1 cellular context compared by ENCODE assay signal in the genomic region with DNA sequence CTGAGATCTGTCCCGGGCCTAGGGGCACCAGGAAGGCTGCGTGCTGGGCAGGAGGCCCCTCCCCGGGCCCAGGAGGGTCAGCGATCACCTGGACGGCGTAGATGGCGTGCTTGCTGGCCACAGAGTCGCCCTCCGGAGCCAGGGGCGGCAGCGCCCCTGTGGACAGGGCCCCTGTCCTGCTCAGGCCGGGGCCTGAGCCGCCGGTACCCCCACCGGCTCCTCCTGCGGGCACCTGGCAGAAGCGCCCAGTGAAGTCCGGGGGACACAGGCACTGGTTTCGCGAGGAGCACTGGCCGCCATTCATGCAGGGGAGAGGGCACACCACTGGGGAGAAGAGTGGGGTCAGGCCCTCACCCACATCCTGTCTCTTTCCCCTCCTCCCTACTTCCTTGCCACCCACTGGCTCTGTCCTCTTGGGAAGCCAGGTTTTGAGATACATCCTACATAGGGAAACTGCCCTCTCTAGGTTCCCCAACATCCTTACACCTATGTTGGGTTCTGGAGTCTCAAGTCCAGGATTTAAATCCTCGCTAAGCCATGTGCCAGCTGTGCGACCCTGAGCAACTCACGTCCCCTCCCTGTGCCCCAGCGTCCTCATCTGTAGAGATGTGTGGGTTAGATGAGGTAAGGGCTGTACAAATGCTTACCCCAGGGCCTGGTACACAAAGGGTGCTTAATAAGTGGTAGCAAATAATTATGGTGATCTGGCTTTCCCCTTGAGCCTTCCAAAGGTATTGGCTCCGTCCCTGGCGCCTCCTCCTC.
TF ChIP-seq lines count a peak whose summit lies in the region.

No MANE protein-coding gene starts in this region.

TF ChIP-seq in GM23338, 12 proteins besides CTCF, POLR2A, EP300 and RAD21:
- TF ChIP-seq, protein P1, sequence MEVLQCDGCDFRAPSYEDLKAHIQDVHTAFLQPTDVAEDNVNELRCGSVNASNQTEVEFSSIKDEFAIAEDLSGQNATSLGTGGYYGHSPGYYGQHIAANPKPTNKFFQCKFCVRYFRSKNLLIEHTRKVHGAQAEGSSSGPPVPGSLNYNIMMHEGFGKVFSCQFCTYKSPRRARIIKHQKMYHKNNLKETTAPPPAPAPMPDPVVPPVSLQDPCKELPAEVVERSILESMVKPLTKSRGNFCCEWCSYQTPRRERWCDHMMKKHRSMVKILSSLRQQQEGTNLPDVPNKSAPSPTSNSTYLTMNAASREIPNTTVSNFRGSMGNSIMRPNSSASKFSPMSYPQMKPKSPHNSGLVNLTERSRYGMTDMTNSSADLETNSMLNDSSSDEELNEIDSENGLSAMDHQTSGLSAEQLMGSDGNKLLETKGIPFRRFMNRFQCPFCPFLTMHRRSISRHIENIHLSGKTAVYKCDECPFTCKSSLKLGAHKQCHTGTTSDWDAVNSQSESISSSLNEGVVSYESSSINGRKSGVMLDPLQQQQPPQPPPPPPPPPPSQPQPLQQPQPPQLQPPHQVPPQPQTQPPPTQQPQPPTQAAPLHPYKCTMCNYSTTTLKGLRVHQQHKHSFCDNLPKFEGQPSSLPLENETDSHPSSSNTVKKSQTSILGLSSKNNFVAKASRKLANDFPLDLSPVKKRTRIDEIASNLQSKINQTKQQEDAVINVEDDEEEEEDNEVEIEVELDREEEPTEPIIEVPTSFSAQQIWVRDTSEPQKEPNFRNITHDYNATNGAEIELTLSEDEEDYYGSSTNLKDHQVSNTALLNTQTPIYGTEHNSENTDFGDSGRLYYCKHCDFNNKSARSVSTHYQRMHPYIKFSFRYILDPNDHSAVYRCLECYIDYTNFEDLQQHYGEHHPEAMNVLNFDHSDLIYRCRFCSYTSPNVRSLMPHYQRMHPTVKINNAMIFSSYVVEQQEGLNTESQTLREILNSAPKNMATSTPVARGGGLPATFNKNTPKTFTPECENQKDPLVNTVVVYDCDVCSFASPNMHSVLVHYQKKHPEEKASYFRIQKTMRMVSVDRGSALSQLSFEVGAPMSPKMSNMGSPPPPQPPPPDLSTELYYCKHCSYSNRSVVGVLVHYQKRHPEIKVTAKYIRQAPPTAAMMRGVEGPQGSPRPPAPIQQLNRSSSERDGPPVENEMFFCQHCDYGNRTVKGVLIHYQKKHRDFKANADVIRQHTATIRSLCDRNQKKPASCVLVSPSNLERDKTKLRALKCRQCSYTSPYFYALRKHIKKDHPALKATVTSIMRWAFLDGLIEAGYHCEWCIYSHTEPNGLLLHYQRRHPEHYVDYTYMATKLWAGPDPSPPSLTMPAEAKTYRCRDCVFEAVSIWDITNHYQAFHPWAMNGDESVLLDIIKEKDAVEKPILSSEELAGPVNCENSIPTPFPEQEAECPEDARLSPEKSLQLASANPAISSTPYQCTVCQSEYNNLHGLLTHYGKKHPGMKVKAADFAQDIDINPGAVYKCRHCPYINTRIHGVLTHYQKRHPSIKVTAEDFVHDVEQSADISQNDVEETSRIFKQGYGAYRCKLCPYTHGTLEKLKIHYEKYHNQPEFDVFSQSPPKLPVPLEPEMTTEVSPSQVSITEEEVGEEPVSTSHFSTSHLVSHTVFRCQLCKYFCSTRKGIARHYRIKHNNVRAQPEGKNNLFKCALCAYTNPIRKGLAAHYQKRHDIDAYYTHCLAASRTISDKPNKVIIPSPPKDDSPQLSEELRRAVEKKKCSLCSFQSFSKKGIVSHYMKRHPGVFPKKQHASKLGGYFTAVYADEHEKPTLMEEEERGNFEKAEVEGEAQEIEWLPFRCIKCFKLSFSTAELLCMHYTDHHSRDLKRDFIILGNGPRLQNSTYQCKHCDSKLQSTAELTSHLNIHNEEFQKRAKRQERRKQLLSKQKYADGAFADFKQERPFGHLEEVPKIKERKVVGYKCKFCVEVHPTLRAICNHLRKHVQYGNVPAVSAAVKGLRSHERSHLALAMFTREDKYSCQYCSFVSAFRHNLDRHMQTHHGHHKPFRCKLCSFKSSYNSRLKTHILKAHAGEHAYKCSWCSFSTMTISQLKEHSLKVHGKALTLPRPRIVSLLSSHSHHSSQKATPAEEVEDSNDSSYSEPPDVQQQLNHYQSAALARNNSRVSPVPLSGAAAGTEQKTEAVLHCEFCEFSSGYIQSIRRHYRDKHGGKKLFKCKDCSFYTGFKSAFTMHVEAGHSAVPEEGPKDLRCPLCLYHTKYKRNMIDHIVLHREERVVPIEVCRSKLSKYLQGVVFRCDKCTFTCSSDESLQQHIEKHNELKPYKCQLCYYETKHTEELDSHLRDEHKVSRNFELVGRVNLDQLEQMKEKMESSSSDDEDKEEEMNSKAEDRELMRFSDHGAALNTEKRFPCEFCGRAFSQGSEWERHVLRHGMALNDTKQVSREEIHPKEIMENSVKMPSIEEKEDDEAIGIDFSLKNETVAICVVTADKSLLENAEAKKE (CRISPR knock-in tag; IDR thresholded peaks at IDR 0.05): no peak
- TF ChIP-seq ZNF331 (CRISPR knock-in tag; IDR thresholded peaks at IDR 0.05; ENCODE audit: low read depth) (no peak), JUNB (IDR thresholded peaks at IDR 0.05; ENCODE audit: unreplicated experiment) (no peak), EZH2phosphoT487 (IDR thresholded peaks at IDR 0.05; ENCODE audit: unreplicated experiment) (no peak), POLR2AphosphoS5 (IDR thresholded peaks at IDR 0.05; ENCODE audit: low read depth) (no peak), NANOG (IDR thresholded peaks at IDR 0.05; ENCODE audit: borderline replicate concordance) (no peak), CREB1 (CRISPR knock-in tag; IDR thresholded peaks at IDR 0.05; ENCODE audit: low read depth) (no peak), ZNF114 (CRISPR knock-in tag; IDR thresholded peaks at IDR 0.05) (no peak)
- TF ChIP-seq, protein P2, sequence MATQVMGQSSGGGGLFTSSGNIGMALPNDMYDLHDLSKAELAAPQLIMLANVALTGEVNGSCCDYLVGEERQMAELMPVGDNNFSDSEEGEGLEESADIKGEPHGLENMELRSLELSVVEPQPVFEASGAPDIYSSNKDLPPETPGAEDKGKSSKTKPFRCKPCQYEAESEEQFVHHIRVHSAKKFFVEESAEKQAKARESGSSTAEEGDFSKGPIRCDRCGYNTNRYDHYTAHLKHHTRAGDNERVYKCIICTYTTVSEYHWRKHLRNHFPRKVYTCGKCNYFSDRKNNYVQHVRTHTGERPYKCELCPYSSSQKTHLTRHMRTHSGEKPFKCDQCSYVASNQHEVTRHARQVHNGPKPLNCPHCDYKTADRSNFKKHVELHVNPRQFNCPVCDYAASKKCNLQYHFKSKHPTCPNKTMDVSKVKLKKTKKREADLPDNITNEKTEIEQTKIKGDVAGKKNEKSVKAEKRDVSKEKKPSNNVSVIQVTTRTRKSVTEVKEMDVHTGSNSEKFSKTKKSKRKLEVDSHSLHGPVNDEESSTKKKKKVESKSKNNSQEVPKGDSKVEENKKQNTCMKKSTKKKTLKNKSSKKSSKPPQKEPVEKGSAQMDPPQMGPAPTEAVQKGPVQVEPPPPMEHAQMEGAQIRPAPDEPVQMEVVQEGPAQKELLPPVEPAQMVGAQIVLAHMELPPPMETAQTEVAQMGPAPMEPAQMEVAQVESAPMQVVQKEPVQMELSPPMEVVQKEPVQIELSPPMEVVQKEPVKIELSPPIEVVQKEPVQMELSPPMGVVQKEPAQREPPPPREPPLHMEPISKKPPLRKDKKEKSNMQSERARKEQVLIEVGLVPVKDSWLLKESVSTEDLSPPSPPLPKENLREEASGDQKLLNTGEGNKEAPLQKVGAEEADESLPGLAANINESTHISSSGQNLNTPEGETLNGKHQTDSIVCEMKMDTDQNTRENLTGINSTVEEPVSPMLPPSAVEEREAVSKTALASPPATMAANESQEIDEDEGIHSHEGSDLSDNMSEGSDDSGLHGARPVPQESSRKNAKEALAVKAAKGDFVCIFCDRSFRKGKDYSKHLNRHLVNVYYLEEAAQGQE (IDR thresholded peaks at IDR 0.05; ENCODE audit: unreplicated experiment): no peak
